ENCODE assay signal across 20 cellular contexts in the genomic region with DNA sequence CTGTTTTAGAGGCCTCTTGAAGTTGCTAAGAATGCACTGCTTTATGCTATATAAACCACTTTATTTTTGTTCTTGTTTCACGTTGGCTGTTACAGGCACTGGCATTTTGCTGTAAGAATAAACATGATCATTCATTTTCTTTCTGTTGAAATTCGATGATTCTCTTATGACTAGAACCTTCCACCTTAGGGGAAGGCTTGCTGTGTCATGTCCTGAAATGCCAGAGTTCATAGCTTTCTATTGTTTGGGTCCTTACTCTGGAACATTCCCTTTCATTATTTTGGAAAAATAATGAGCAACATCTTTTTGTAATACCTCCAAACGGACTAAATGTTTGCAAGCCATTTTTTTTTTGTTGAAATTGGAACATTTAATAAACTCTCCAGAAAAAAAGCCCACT.
A peak's percentile ranks its signal among the peaks of the same experiment; 100 is the strongest.
DNase-seq lines count a peak whose midpoint lies in the region; FAIRE-seq and TF ChIP-seq lines count a peak whose summit lies in the region.
"Had no signal": no experiment of that assay in that cellular context is flagged by ENCODE, and none has a peak within 500 bp of the region (broad histone marks: within the 10 kb centered on the region; RNA-seq: fewer than 3 reads in every experiment).

No MANE protein-coding gene starts in this region.

- no peak overlapping the region for H3K27ac ChIP-seq in RWPE1
- H3K27ac ChIP-seq: KMS-11 had no signal

- DNase-seq in RWPE1 (ENCODE audit: low spot score): peak; percentile 25
- peak; percentile 92 for DNase-seq in bronchial epithelial cell (ENCODE audit: low read depth)
- peak; percentile 2 for DNase-seq in fibroblast of the aortic adventitia (ENCODE audit: low read depth)
- no peak for DNase-seq in osteocyte (ENCODE audit: extremely low spot score, unreplicated experiment)
- DNase-seq in OCI-M1 (lab: John Stamatoyannopoulos, UW): no peak
- no peak for DNase-seq in activated naive CD4-positive, alpha-beta T cell treated with anti-CD3 and anti-CD28 coated beads, Interleukin-2, amount 10 ng/mL, durations not matched to agents 7 days and 5 days
- no peak for DNase-seq in ecto neural progenitor cell (ENCODE audit: low spot score)
- DNase-seq: Calu3; CD8-positive, alpha-beta T cell; EL; NCI-H1417; NCI-H187; NCI-H2227 treated with DMSO at 0.1 percent for 48 hours; NCI-H524; NCI-H82; PC-3; RPMI8226 had no signal

- no peak for FAIRE-seq in bronchial epithelial cell (lab: Jason Lieb, UNC)
- FAIRE-seq: GM12891 had no signal

- H3K36me3 Mint-ChIP-seq in osteocyte (ENCODE audit: unreplicated experiment): peaks cover 2% of the 10 kb centered on the region
- H3K36me3 Mint-ChIP-seq in activated naive CD4-positive, alpha-beta T cell treated with anti-CD3 and anti-CD28 coated beads, Interleukin-2, amount 10 ng/mL, durations not matched to agents 7 days and 5 days: no peaks in the 10 kb centered on the region
- H3K36me3 Mint-ChIP-seq: CD8-positive, alpha-beta T cell had no signal

- CTCF ChIA-PET in RWPE1 (lab: Yijun Ruan, JAX): no interaction called here
- CTCF ChIA-PET in activated naive CD4-positive, alpha-beta T cell treated with anti-CD3 and anti-CD28 coated beads, Interleukin-2, amount 10 ng/mL, durations not matched to agents 7 days and 5 days (lab: Charles Lee): no interaction called here

- H3K4me3 ChIP-seq in bronchial epithelial cell (ENCODE audit: low read depth, low read length) (no peak overlapping the region), fibroblast of the aortic adventitia (ENCODE audit: low read depth, low read length) (no peak overlapping the region)
- H3K4me3 ChIP-seq: BLaER1 treated with 17β-estradiol and CSF1 and Interleukin-3, amounts not matched to agents 10 nM and 100 nM had no signal

- peaks cover 22% of the 10 kb centered on the region for H3K9me3 Mint-ChIP-seq in osteocyte (ENCODE audit: unreplicated experiment)
- peaks cover 7% of the 10 kb centered on the region for H3K9me3 Mint-ChIP-seq in activated naive CD4-positive, alpha-beta T cell treated with anti-CD3 and anti-CD28 coated beads, Interleukin-2, amount 10 ng/mL, durations not matched to agents 7 days and 5 days

- H3K36me3 ChIP-seq in bronchial epithelial cell (ENCODE audit: control insufficient read depth, insufficient read depth, low read length): no peaks in the 10 kb centered on the region
- H3K36me3 ChIP-seq: BLaER1 treated with 17β-estradiol and CSF1 and Interleukin-3, amounts not matched to agents 10 nM and 100 nM had no signal

- H3K27me3 Mint-ChIP-seq in osteocyte (ENCODE audit: unreplicated experiment): no peaks in the 10 kb centered on the region
- no peaks in the 10 kb centered on the region for H3K27me3 Mint-ChIP-seq in activated naive CD4-positive, alpha-beta T cell treated with anti-CD3 and anti-CD28 coated beads, Interleukin-2, amount 10 ng/mL, durations not matched to agents 7 days and 5 days

- no peak overlapping the region for H3K4me3 Mint-ChIP-seq in osteocyte (ENCODE audit: unreplicated experiment)
- H3K4me3 Mint-ChIP-seq in activated naive CD4-positive, alpha-beta T cell treated with anti-CD3 and anti-CD28 coated beads, Interleukin-2, amount 10 ng/mL, durations not matched to agents 7 days and 5 days: no peak overlapping the region
- H3K4me3 Mint-ChIP-seq: CD8-positive, alpha-beta T cell had no signal

- no peak for TF ChIP-seq CTCF in RWPE1 (conservative IDR thresholded peaks at IDR 0.05; ENCODE audit: low read depth)
- no peak for TF ChIP-seq CTCF in bronchial epithelial cell (IDR thresholded peaks at IDR 0.05; ENCODE audit: insufficient read depth, low read length, severe bottlenecking)
- TF ChIP-seq CTCF in fibroblast of the aortic adventitia (IDR thresholded peaks at IDR 0.05; ENCODE audit: insufficient read depth, low read length): no peak
- no peak for TF ChIP-seq CTCF in osteocyte (IDR thresholded peaks at IDR 0.05)

- POLR2A ChIA-PET in RWPE1 (lab: Yijun Ruan, JAX; ENCODE audit: low non-redundant PET): no interaction called here

- peaks cover 38% of the 10 kb centered on the region for H3K4me1 Mint-ChIP-seq in osteocyte (ENCODE audit: unreplicated experiment)
- peaks cover 7% of the 10 kb centered on the region for H3K4me1 Mint-ChIP-seq in activated naive CD4-positive, alpha-beta T cell treated with anti-CD3 and anti-CD28 coated beads, Interleukin-2, amount 10 ng/mL, durations not matched to agents 7 days and 5 days

- H3K27me3 ChIP-seq in bronchial epithelial cell (ENCODE audit: control insufficient read depth, insufficient read depth, low read length): no peaks in the 10 kb centered on the region
- H3K27me3 ChIP-seq: BLaER1 treated with 17β-estradiol and CSF1 and Interleukin-3, amounts not matched to agents 10 nM and 100 nM had no signal

- peak overlapping the region; percentile 61 for H3K27ac Mint-ChIP-seq in osteocyte (ENCODE audit: unreplicated experiment)
- H3K27ac Mint-ChIP-seq in activated naive CD4-positive, alpha-beta T cell treated with anti-CD3 and anti-CD28 coated beads, Interleukin-2, amount 10 ng/mL, durations not matched to agents 7 days and 5 days: no peak overlapping the region
- H3K27ac Mint-ChIP-seq: CD8-positive, alpha-beta T cell had no signal

Comparison
In these comparisons a context has a peak if more than half of its experiments do, and no peak if none do; other contexts are left out.
1. DNase-seq: peak in RWPE1 (single experiment), bronchial epithelial cell (single experiment) and fibroblast of the aortic adventitia (single experiment); none in osteocyte (single experiment), OCI-M1 (single experiment), activated naive CD4-positive, alpha-beta T cell treated with anti-CD3 and anti-CD28 coated beads, Interleukin-2, amount 10 ng/mL, durations not matched to agents 7 days and 5 days (single experiment) and ecto neural progenitor cell (single experiment).